18 cellular contexts compared by ENCODE assay signal in the genomic region with DNA sequence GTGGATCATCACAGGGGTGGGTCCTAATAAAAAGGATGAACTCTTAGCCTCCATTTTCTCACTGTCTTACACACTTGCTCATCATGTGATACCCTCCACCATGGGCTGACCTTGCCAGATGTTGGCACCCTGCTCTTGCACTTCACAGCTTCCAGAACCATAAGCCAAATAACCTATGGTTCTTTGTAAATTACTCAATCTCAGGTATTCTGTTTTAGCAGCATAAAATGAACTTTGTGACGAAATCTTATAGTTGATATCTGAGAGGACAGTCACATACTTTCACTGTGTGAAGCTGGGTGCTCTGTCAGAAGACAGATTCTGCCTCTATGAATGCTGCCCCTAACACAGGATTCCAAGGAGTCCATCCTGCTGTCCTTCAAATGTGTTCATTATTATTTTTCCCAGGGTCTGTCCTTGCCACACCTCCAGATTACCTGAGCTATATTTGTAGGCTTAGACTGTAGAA. TPM values are rescaled to one million over a fixed set of nuclear protein-coding genes. Genes with fewer than 3 reads are reported as not detected.
A peak's percentile ranks its signal among the peaks of the same experiment; 100 is the strongest.
DNase-seq lines count a peak whose midpoint lies in the region; ATAC-seq and TF ChIP-seq lines count a peak whose summit lies in the region.
"Had no signal": no experiment of that assay in that cellular context is flagged by ENCODE, and none has a peak within 500 bp of the region (broad histone marks: within the 10 kb centered on the region; RNA-seq: fewer than 3 reads in every experiment).

No MANE protein-coding gene starts in this region.

- H3K36me3 Mint-ChIP-seq in CD14-positive monocyte = peaks cover 34 to 38% of the 10 kb centered on the region in 2 donors
- peaks cover 10% of the 10 kb centered on the region for H3K36me3 Mint-ChIP-seq in CD8-positive, alpha-beta T cell
- peaks cover 58% of the 10 kb centered on the region for H3K36me3 Mint-ChIP-seq in activated CD8-positive, alpha-beta T cell treated with anti-CD3 and anti-CD28 coated beads for 36 hours (ENCODE audit: low read depth)

- H3K9me3 ChIP-seq in CD8-positive, alpha-beta T cell (ENCODE audit: low read length) = peaks cover 4% of the 10 kb centered on the region
- H3K9me3 ChIP-seq: lower lobe of right lung, thoracic aorta had no signal

- DNase-seq in CD14-positive monocyte (ENCODE audit: low spot score) = no peak
- no peak for DNase-seq in CD8-positive, alpha-beta T cell
- DNase-seq in activated CD8-positive, alpha-beta T cell treated with anti-CD3 and anti-CD28 coated beads for 36 hours = no peak
- DNase-seq in left lobe of liver (ENCODE audit: low spot score) = no peak
- no peak for DNase-seq in NCI-H2171 (lab: John Stamatoyannopoulos, UW)
- DNase-seq in HPDE6-E6E7 (ENCODE audit: extremely low spot score) = no peak
- DNase-seq: activated CD8-positive, alpha-beta memory T cell treated with anti-CD3 and anti-CD28 coated beads for 24 hours; DMS79 treated with DMSO at 0.1 percent for 48 hours; effector memory CD4-positive, alpha-beta T cell; lower lobe of right lung; MG63; NCI-H1930; NCI-H524; SJCRH30 had no signal

- H3K27ac ChIP-seq in CD8-positive, alpha-beta T cell (ENCODE audit: low read depth, low read length) = no peak overlapping the region
- H3K27ac ChIP-seq: lower lobe of right lung, SJCRH30, thoracic aorta had no signal

- H3K4me3 Mint-ChIP-seq in CD14-positive monocyte = no peak overlapping the region
- no peak overlapping the region for H3K4me3 Mint-ChIP-seq in CD8-positive, alpha-beta T cell
- no peak overlapping the region for H3K4me3 Mint-ChIP-seq in activated CD8-positive, alpha-beta T cell treated with anti-CD3 and anti-CD28 coated beads for 36 hours
- H3K4me3 Mint-ChIP-seq: GM23338, nephron had no signal

- ATAC-seq in CD8-positive, alpha-beta T cell = no peak
- no peak for ATAC-seq in activated CD8-positive, alpha-beta T cell treated with anti-CD3 and anti-CD28 coated beads for 36 hours
- ATAC-seq in left lobe of liver = peak; percentile 73
- no peak for ATAC-seq in GM19463 (IDR thresholded peaks at IDR 0.05; ENCODE audit: unreplicated experiment)
- ATAC-seq: GM23338, lower lobe of right lung had no signal

- no peaks in the 10 kb centered on the region for H3K27me3 Mint-ChIP-seq in CD14-positive monocyte (ENCODE audit: low read depth in 3 of 3)
- H3K27me3 Mint-ChIP-seq in CD8-positive, alpha-beta T cell (ENCODE audit: low read depth) = no peaks in the 10 kb centered on the region
- H3K27me3 Mint-ChIP-seq in activated CD8-positive, alpha-beta T cell treated with anti-CD3 and anti-CD28 coated beads for 36 hours = no peaks in the 10 kb centered on the region

- H3K27ac Mint-ChIP-seq in CD14-positive monocyte = peak overlapping the region in 5 of 7 donors; percentile 1 to 73 (median 44)
- peak overlapping the region; percentile 64 for H3K27ac Mint-ChIP-seq in CD8-positive, alpha-beta T cell
- peak overlapping the region; percentile 81 for H3K27ac Mint-ChIP-seq in activated CD8-positive, alpha-beta T cell treated with anti-CD3 and anti-CD28 coated beads for 36 hours
- H3K27ac Mint-ChIP-seq: GM23338, nephron had no signal

- peaks cover 33% of the 10 kb centered on the region for H3K4me1 ChIP-seq in CD8-positive, alpha-beta T cell (ENCODE audit: insufficient read depth, low read length)
- H3K4me1 ChIP-seq: SJCRH30 had no signal

- peaks cover 51% of the 10 kb centered on the region for H3K4me1 Mint-ChIP-seq in CD14-positive monocyte
- peaks cover 58% of the 10 kb centered on the region for H3K4me1 Mint-ChIP-seq in CD8-positive, alpha-beta T cell (ENCODE audit: low read depth)
- H3K4me1 Mint-ChIP-seq in activated CD8-positive, alpha-beta T cell treated with anti-CD3 and anti-CD28 coated beads for 36 hours (ENCODE audit: low read depth) = peaks cover 75% of the 10 kb centered on the region
- H3K4me1 Mint-ChIP-seq: GM23338 had no signal

- H3K4me3 ChIP-seq in CD8-positive, alpha-beta T cell (ENCODE audit: low read depth, low read length) = no peak overlapping the region
- H3K4me3 ChIP-seq: GM23338, lower lobe of right lung, MG63, SJCRH30, thoracic aorta had no signal

- intact Hi-C loops in CD14-positive monocyte (cut with micrococcal nuclease) = no loop called here
- intact Hi-C loops in CD8-positive, alpha-beta T cell (cut with DNase I, micrococcal nuclease) = loop anchor here in 1 of 2 experiments (2.0 kb wide), 1 partner anchor 13 kb away; no protein-coding TSS in a partner anchor
- intact Hi-C loops in activated CD8-positive, alpha-beta T cell treated with anti-CD3 and anti-CD28 coated beads for 36 hours (cut with micrococcal nuclease) = no loop called here

- POLR2A ChIA-PET in CD8-positive, alpha-beta T cell (lab: Charles Lee) = interaction anchor here (0.9 to 4.8 kb wide), 4 partner anchors 9 to 21 kb away, joined by 3 to 32 read pairs (median 4); a partner anchor contains a TSS
- POLR2A ChIA-PET in activated CD8-positive, alpha-beta T cell treated with anti-CD3 and anti-CD28 coated beads for 36 hours (lab: Charles Lee) = interaction anchor here (0.9 to 2.2 kb wide), 3 partner anchors 7 to 20 kb away, joined by 4 to 12 read pairs (median 4); a partner anchor contains a TSS

- H3K9me3 Mint-ChIP-seq in CD14-positive monocyte = peaks cover 0 to 9% (median 6%) of the 10 kb centered on the region in 7 donors
- H3K9me3 Mint-ChIP-seq in CD8-positive, alpha-beta T cell = peaks cover 6% of the 10 kb centered on the region
- H3K9me3 Mint-ChIP-seq in activated CD8-positive, alpha-beta T cell treated with anti-CD3 and anti-CD28 coated beads for 36 hours = peaks cover 16% of the 10 kb centered on the region

- TF ChIP-seq CTCF in CD14-positive monocyte (IDR thresholded peaks at IDR 0.05) = no peak
- no peak for TF ChIP-seq CTCF in CD8-positive, alpha-beta T cell (IDR thresholded peaks at IDR 0.05)
- no peak for TF ChIP-seq CTCF in activated CD8-positive, alpha-beta T cell treated with anti-CD3 and anti-CD28 coated beads for 36 hours (IDR thresholded peaks at IDR 0.05)

- CTCF ChIA-PET in CD8-positive, alpha-beta T cell (lab: Charles Lee) = no interaction called here
- CTCF ChIA-PET in activated CD8-positive, alpha-beta T cell treated with anti-CD3 and anti-CD28 coated beads for 36 hours (lab: Charles Lee) = no interaction called here

- H3K27me3 ChIP-seq in CD8-positive, alpha-beta T cell (ENCODE audit: insufficient read depth, low read length) = no peaks in the 10 kb centered on the region
- H3K27me3 ChIP-seq: MG63, SJCRH30 had no signal

- H3K36me3 ChIP-seq in CD8-positive, alpha-beta T cell (ENCODE audit: insufficient read depth, low read length) = no peaks in the 10 kb centered on the region
- H3K36me3 ChIP-seq: lower lobe of right lung, MG63, thoracic aorta had no signal

RNA-seq across cellular contexts. Expression of a gene that starts 13.8 kb away (rescaled TPM):
- polyA plus RNA-seq in CD14-positive monocyte = 10 to 100 TPM; 10.4 to 12.7 TPM
- 10 to 100 TPM; 63.0 to 64.3 TPM for total RNA-seq in CD8-positive, alpha-beta T cell
- 10 to 100 TPM; 10.8 to 12.9 TPM for total RNA-seq in activated CD8-positive, alpha-beta T cell treated with anti-CD3 and anti-CD28 coated beads for 36 hours
- 7.4 TPM for total RNA-seq in left lobe of liver
